1 cellular context compared by ENCODE assay signal in the genomic region with DNA sequence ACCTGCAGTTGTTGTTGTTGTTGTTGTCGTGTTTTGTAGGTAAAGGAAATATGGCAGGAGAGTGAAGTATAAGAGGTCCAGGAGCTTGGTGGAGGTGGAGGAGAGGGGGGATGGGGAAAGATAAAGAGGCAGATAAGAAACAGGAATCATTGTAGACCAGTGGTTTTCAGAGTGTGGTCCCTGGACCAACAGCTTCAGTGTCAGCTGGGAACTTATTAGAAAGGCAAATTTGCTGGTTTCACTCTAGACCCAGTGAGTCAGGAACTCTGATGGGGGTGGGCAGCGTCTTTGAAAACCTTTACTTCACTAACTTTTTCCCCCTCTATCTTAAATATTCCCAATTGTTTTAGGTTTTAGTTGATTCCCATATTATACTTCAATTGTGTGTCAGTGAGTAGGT.
TF ChIP-seq lines count a peak whose summit lies in the region.

No MANE protein-coding gene starts in this region.

TF ChIP-seq in GM12878, 131 proteins besides CTCF, POLR2A, EP300 and RAD21 (continued from another document):
- TF ChIP-seq, protein P1, sequence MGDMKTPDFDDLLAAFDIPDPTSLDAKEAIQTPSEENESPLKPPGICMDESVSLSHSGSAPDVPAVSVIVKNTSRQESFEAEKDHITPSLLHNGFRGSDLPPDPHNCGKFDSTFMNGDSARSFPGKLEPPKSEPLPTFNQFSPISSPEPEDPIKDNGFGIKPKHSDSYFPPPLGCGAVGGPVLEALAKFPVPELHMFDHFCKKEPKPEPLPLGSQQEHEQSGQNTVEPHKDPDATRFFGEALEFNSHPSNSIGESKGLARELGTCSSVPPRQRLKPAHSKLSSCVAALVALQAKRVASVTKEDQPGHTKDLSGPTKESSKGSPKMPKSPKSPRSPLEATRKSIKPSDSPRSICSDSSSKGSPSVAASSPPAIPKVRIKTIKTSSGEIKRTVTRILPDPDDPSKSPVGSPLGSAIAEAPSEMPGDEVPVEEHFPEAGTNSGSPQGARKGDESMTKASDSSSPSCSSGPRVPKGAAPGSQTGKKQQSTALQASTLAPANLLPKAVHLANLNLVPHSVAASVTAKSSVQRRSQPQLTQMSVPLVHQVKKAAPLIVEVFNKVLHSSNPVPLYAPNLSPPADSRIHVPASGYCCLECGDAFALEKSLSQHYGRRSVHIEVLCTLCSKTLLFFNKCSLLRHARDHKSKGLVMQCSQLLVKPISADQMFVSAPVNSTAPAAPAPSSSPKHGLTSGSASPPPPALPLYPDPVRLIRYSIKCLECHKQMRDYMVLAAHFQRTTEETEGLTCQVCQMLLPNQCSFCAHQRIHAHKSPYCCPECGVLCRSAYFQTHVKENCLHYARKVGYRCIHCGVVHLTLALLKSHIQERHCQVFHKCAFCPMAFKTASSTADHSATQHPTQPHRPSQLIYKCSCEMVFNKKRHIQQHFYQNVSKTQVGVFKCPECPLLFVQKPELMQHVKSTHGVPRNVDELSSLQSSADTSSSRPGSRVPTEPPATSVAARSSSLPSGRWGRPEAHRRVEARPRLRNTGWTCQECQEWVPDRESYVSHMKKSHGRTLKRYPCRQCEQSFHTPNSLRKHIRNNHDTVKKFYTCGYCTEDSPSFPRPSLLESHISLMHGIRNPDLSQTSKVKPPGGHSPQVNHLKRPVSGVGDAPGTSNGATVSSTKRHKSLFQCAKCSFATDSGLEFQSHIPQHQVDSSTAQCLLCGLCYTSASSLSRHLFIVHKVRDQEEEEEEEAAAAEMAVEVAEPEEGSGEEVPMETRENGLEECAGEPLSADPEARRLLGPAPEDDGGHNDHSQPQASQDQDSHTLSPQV (IDR thresholded peaks at IDR 0.05) = no peak
- TF ChIP-seq, protein P2, sequence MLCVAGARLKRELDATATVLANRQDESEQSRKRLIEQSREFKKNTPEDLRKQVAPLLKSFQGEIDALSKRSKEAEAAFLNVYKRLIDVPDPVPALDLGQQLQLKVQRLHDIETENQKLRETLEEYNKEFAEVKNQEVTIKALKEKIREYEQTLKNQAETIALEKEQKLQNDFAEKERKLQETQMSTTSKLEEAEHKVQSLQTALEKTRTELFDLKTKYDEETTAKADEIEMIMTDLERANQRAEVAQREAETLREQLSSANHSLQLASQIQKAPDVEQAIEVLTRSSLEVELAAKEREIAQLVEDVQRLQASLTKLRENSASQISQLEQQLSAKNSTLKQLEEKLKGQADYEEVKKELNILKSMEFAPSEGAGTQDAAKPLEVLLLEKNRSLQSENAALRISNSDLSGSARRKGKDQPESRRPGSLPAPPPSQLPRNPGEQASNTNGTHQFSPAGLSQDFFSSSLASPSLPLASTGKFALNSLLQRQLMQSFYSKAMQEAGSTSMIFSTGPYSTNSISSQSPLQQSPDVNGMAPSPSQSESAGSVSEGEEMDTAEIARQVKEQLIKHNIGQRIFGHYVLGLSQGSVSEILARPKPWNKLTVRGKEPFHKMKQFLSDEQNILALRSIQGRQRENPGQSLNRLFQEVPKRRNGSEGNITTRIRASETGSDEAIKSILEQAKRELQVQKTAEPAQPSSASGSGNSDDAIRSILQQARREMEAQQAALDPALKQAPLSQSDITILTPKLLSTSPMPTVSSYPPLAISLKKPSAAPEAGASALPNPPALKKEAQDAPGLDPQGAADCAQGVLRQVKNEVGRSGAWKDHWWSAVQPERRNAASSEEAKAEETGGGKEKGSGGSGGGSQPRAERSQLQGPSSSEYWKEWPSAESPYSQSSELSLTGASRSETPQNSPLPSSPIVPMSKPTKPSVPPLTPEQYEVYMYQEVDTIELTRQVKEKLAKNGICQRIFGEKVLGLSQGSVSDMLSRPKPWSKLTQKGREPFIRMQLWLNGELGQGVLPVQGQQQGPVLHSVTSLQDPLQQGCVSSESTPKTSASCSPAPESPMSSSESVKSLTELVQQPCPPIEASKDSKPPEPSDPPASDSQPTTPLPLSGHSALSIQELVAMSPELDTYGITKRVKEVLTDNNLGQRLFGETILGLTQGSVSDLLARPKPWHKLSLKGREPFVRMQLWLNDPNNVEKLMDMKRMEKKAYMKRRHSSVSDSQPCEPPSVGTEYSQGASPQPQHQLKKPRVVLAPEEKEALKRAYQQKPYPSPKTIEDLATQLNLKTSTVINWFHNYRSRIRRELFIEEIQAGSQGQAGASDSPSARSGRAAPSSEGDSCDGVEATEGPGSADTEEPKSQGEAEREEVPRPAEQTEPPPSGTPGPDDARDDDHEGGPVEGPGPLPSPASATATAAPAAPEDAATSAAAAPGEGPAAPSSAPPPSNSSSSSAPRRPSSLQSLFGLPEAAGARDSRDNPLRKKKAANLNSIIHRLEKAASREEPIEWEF (IDR thresholded peaks at IDR 0.05; ENCODE audit: insufficient replicate concordance, low read depth, low read length) = no peak
- TF ChIP-seq NFYA (IDR thresholded peaks at IDR 0.05; ENCODE audit: borderline replicate concordance, low read depth, low read length) (no peak), SIX5 (IDR thresholded peaks at IDR 0.05; ENCODE audit: low read depth, low read length, severe bottlenecking) (no peak), ZNF24 (IDR thresholded peaks at IDR 0.05) (no peak)
